In the genomic region with DNA sequence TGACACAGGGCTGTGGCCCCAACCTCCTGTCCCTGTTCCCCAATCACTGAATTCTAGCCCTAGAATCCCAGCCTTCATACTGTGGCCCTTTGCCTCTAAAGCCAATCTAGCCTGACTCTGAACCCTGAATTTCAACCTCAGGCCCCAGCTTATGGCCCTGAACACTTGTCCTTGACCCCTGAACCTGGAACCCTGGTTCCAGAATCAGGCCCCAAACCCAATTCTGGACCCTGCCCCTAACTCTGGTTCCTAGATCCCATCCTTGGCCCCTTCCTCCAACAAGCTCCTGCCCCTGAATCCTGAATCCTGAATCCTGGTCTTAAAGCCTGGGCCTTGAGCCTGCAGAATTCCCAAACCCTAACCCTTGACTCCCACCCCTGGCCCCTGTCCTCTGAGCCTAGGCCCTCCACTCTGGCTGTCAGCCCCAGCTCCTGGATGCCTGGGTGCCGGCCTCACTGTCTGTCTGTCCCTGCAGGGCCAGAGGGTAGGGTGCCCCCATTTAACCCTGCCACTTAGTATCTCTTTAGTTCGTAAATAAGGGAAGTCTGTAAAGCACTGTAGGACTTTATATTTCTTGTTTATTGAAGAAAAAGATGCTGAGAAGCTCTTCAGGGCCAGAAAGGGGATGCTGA, we compare ENCODE assay signal across 8 cellular contexts. TPM values are rescaled to one million over a fixed set of nuclear protein-coding genes. Genes with fewer than 3 reads are reported as not detected.
A peak's percentile ranks its signal among the peaks of the same experiment; 100 is the strongest.
DNase-seq lines count a peak whose midpoint lies in the region; ATAC-seq and TF ChIP-seq lines count a peak whose summit lies in the region.

No MANE protein-coding gene starts in this region.

- peaks cover 40 to 60% of the 10 kb centered on the region in 2 experiments for H3K4me1 Mint-ChIP-seq in H9
- peaks cover 47% of the 10 kb centered on the region for H3K4me1 Mint-ChIP-seq in activated CD4-positive, alpha-beta memory T cell treated with anti-CD3 and anti-CD28 coated beads, Interleukin-2, amount 10 ng/mL, durations not matched to agents 7 days and 5 days

- peaks cover 8% of the 10 kb centered on the region for H3K23me2 ChIP-seq in H9 (ENCODE audit: insufficient read length, low read depth, low read length, poor library complexity, severe bottlenecking)

- H4K91ac ChIP-seq in H9 (ENCODE audit: insufficient read length, low read depth, low read length), result no peak overlapping the region

- POLR2A ChIA-PET in activated CD4-positive, alpha-beta memory T cell treated with anti-CD3 and anti-CD28 coated beads, Interleukin-2, amount 10 ng/mL, durations not matched to agents 7 days and 5 days (lab: Charles Lee), result interaction anchor here (1.0 to 2.6 kb wide), 3 partner anchors 12 to 49 kb away, joined by 3 to 18 read pairs (median 5); no protein-coding TSS in a partner anchor

- intact Hi-C loops in left ventricle myocardium superior (cut with micrococcal nuclease) (loop anchor here (10.0 kb wide), 1 partner anchor 46 kb away; no protein-coding TSS in a partner anchor), spleen (cut with DNase I; ENCODE audit: low total_unique reads) (loop anchor here (10.0 kb wide), 2 partner anchors 84 to 96 kb away; no protein-coding TSS in a partner anchor)

- H3K79me1 ChIP-seq in H9 (ENCODE audit: insufficient read depth, low read depth, low read length, poor library complexity, severe bottlenecking), result peaks cover 5% of the 10 kb centered on the region

- peak overlapping the region; percentile 58 for H3K4me2 ChIP-seq in H9 (ENCODE audit: insufficient read depth, insufficient read length, low read length)

- H3K27ac Mint-ChIP-seq in H9, result no peak overlapping the region; a peak in 1 of 7 replicates
- peak overlapping the region; percentile 81 for H3K27ac Mint-ChIP-seq in activated CD4-positive, alpha-beta memory T cell treated with anti-CD3 and anti-CD28 coated beads, Interleukin-2, amount 10 ng/mL, durations not matched to agents 7 days and 5 days

- no peak for TF ChIP-seq POLR2A in spleen (IDR thresholded peaks at IDR 0.05)

- H3K27me3 ChIP-seq in H9 (ENCODE audit: insufficient read depth, low read length) (no peaks in the 10 kb centered on the region; the same call in 1 of the 2 replicates), spleen (replicated peaks in 1 of 7) (no peaks in the 10 kb centered on the region)

- no peak overlapping the region for H3K18ac ChIP-seq in H9 (ENCODE audit: insufficient read length, low read depth, low read length)

- CTCF ChIA-PET in activated CD4-positive, alpha-beta memory T cell treated with anti-CD3 and anti-CD28 coated beads, Interleukin-2, amount 10 ng/mL, durations not matched to agents 7 days and 5 days (lab: Charles Lee), result interaction anchor here (0.5 to 4.2 kb wide), 3 partner anchors 8 to 92 kb away, joined by 3 to 16 read pairs (median 4); no protein-coding TSS in a partner anchor

- no peak overlapping the region for H2AFZ ChIP-seq in H9 (ENCODE audit: low read length)

- peak overlapping the region; percentile 47 to 89 (median 57) for H3K4me3 ChIP-seq in spleen

- peaks cover 34% of the 10 kb centered on the region for H3K27me3 Mint-ChIP-seq in H9 (ENCODE audit: low read depth)
- H3K27me3 Mint-ChIP-seq in activated CD4-positive, alpha-beta memory T cell treated with anti-CD3 and anti-CD28 coated beads, Interleukin-2, amount 10 ng/mL, durations not matched to agents 7 days and 5 days, result peaks cover 15% of the 10 kb centered on the region

- no peak overlapping the region for H2BK15ac ChIP-seq in H9 (ENCODE audit: low read depth, low read length)

- TF ChIP-seq CTCF in H9 (conservative IDR thresholded peaks at IDR 0.05) (no peak), spleen (IDR thresholded peaks at IDR 0.05 in 8 of 11, conservative IDR thresholded peaks at IDR 0.05 in 3 of 11) (no peak)

- H3K56ac ChIP-seq in H9 (ENCODE audit: insufficient read length, low read depth, low read length), result no peak overlapping the region

- H3K4me1 ChIP-seq in H9 (ENCODE audit: insufficient read depth, low read length) (no peaks in the 10 kb centered on the region; the same call in 1 of the 2 replicates), spleen (peaks cover 41 to 89% (median 72%) of the 10 kb centered on the region in 6 donors)

- no peak overlapping the region for H4K8ac ChIP-seq in H9 (replicated peaks; ENCODE audit: insufficient read length, low read depth, low read length)

- H2BK12ac ChIP-seq in H9 (ENCODE audit: insufficient read length, low read depth, low read length), result no peak overlapping the region

- H2BK5ac ChIP-seq in H9 (ENCODE audit: insufficient read length, low read length), result no peak overlapping the region

- H3K9me3 ChIP-seq in H9 (ENCODE audit: control insufficient read depth, low read depth, low read length) (no peaks in the 10 kb centered on the region), spleen (no peaks in the 10 kb centered on the region)

- H3K9me3 Mint-ChIP-seq in H9, result no peaks in the 10 kb centered on the region
- H3K9me3 Mint-ChIP-seq in activated CD4-positive, alpha-beta memory T cell treated with anti-CD3 and anti-CD28 coated beads, Interleukin-2, amount 10 ng/mL, durations not matched to agents 7 days and 5 days, result no peaks in the 10 kb centered on the region

- H3K9ac ChIP-seq in H9 (ENCODE audit: extremely low read depth, insufficient read length, low read length), result no peak overlapping the region

- no peak overlapping the region for H2AK5ac ChIP-seq in H9 (ENCODE audit: insufficient read length, low read length)

- H3K36me3 Mint-ChIP-seq in H9 (ENCODE audit: insufficient read depth in 1 of 3, low read depth in 3 of 3), result peaks cover 0 to 4% (median 0%) of the 10 kb centered on the region in 3 experiments; a peak in 2 of 7 replicates
- peaks cover 5% of the 10 kb centered on the region for H3K36me3 Mint-ChIP-seq in activated CD4-positive, alpha-beta memory T cell treated with anti-CD3 and anti-CD28 coated beads, Interleukin-2, amount 10 ng/mL, durations not matched to agents 7 days and 5 days (ENCODE audit: low read depth)

- no CpG with 5 or more reads among the region's 2 CpGs for WGBS in H9 (ENCODE audit: extremely low coverage, insufficient read length, low lambda C conversion rate)
- 44 to 47% (median 46%) methylated on average over 2 of the region's 2 CpGs for WGBS in spleen, 5 donors

- no peaks in the 10 kb centered on the region for H3K79me2 ChIP-seq in H9 (ENCODE audit: insufficient read depth, low read length)

- no peak overlapping the region for H3T11ph ChIP-seq in H9 (ENCODE audit: low read length)

- no peak overlapping the region for H2BK20ac ChIP-seq in H9 (ENCODE audit: low read depth, low read length, poor library complexity, severe bottlenecking)

- H3K23ac ChIP-seq in H9 (ENCODE audit: insufficient read length, low read depth, low read length), result no peak overlapping the region

- H4K5ac ChIP-seq in H9 (ENCODE audit: insufficient read length, low read depth, low read length), result no peak overlapping the region

- no peak overlapping the region for H3K27ac ChIP-seq in H9 (ENCODE audit: insufficient read length, low read depth, low read length)
- H3K27ac ChIP-seq in spleen, result peak overlapping the region in 7 of 8 donors; percentile 57 to 96 (median 85)

- peaks cover 0 to 16% (median 0%) of the 10 kb centered on the region in 6 donors for H3K36me3 ChIP-seq in spleen

- peak overlapping the region; percentile 79 to 88 for H3K4me3 Mint-ChIP-seq in H9
- peak overlapping the region; percentile 82 for H3K4me3 Mint-ChIP-seq in activated CD4-positive, alpha-beta memory T cell treated with anti-CD3 and anti-CD28 coated beads, Interleukin-2, amount 10 ng/mL, durations not matched to agents 7 days and 5 days

- no peak overlapping the region for H3K4ac ChIP-seq in H9 (ENCODE audit: low read depth, low read length)

- DNase-seq in H9 (no peak), left ventricle myocardium superior (peak; percentile 20), spleen (peak; percentile 84), NCI-H82 (lab: John Stamatoyannopoulos, UW) (no peak), LoVo (ENCODE audit: low spot score) (no peak), D341Med (ENCODE audit: low spot score) (no peak), activated gamma-delta T cell (lab: John Stamatoyannopoulos, UW) (no peak)
- no peak for DNase-seq in activated CD4-positive, alpha-beta memory T cell treated with anti-CD3 and anti-CD28 coated beads, Interleukin-2, amount 10 ng/mL, durations not matched to agents 7 days and 5 days

- H3K14ac ChIP-seq in H9 (ENCODE audit: insufficient read depth, low read length), result no peak overlapping the region

- H4K20me1 ChIP-seq in H9 (ENCODE audit: control insufficient read depth, insufficient read depth, insufficient read length), result peaks cover 3% of the 10 kb centered on the region

- H2BK120ac ChIP-seq in H9 (ENCODE audit: low read depth, low read length, poor library complexity, severe bottlenecking), result no peak overlapping the region

- no peak for ATAC-seq in left ventricle myocardium superior

RNA-seq across cellular contexts. Expression of a gene that starts 1.3 kb away (rescaled TPM):
- total RNA-seq in H9 (2021) (17.7 and 19.1 TPM in 2 replicates), left ventricle myocardium superior (108 TPM), spleen (10 to 100 TPM; 24.7 to 41.3 (median 33.7) TPM)
- 1 to 10 TPM; 9.3 to 9.5 TPM for total RNA-seq in activated CD4-positive, alpha-beta memory T cell treated with anti-CD3 and anti-CD28 coated beads, Interleukin-2, amount 10 ng/mL, durations not matched to agents 7 days and 5 days
- 10 to 100 TPM; 11.1 to 16.5 (median 11.7) TPM for polyA plus RNA-seq in spleen

Comparison
In these comparisons a context has a peak if more than half of its experiments do, and no peak if none do; other contexts are left out.
1. DNase-seq: peak in left ventricle myocardium superior (single experiment) and spleen (single experiment); none in H9 (single experiment), activated CD4-positive, alpha-beta memory T cell treated with anti-CD3 and anti-CD28 coated beads, Interleukin-2, amount 10 ng/mL, durations not matched to agents 7 days and 5 days (single experiment), NCI-H82 (single experiment), LoVo (single experiment), D341Med (single experiment) and activated gamma-delta T cell (single experiment).